ENCODE assay signal across 8 cellular contexts in genomic region chr10:93061594-93062498, GRCh38. TPM values are rescaled to one million over a fixed set of nuclear protein-coding genes. Genes with fewer than 3 reads are reported as not detected.
A peak's percentile ranks its signal among the peaks of the same experiment; 100 is the strongest.
DNase-seq lines count a peak whose midpoint lies in the region; ATAC-seq and TF ChIP-seq lines count a peak whose summit lies in the region.

No MANE protein-coding gene starts in this region.

- H3K9ac ChIP-seq in ES-I3 (ENCODE audit: low read depth, low read length): peak overlapping the region; percentile 53; the same call in 1 of the 2 replicates

- H3K36me3 ChIP-seq in ES-I3 (ENCODE audit: insufficient read depth, low read length): no peaks in the 10 kb centered on the region

- ATAC-seq in omental fat pad (ENCODE audit: low FRiP score): peak; percentile 19
- no peak for ATAC-seq in HG02642 (IDR thresholded peaks at IDR 0.05; ENCODE audit: poor library complexity, unreplicated experiment)
- no peak for ATAC-seq in GM21423 (IDR thresholded peaks at IDR 0.05; ENCODE audit: unreplicated experiment)

- no peaks in the 10 kb centered on the region; the same call in 1 of the 2 replicates for H3K9me3 ChIP-seq in ES-I3 (ENCODE audit: control insufficient read depth, insufficient read depth, low read length)

- H3K4me1 ChIP-seq in ES-I3 (ENCODE audit: insufficient read depth, low read length): no peaks in the 10 kb centered on the region

- H3K4me3 ChIP-seq in WI38 (ENCODE audit: low read depth, low read length): peak overlapping the region; percentile 33
- H3K4me3 ChIP-seq in fibroblast of pulmonary artery (replicated peaks; ENCODE audit: low read depth, low read length): peak overlapping the region; percentile 44

- peak; percentile 33 for DNase-seq in fibroblast of pulmonary artery (ENCODE audit: low read depth)
- DNase-seq in omental fat pad (ENCODE audit: low spot score): no peak
- DNase-seq in stimulated activated naive CD4-positive, alpha-beta T cell (lab: John Stamatoyannopoulos, UW): no peak
- DNase-seq in AG20443 (ENCODE audit: low spot score): no peak

- no peak for TF ChIP-seq CTCF in WI38 (IDR thresholded peaks at IDR 0.05; ENCODE audit: low read depth, low read length)
- no peak for TF ChIP-seq CTCF in fibroblast of pulmonary artery (IDR thresholded peaks at IDR 0.05; ENCODE audit: low read length, missing control alignments)
- no peak for TF ChIP-seq CTCF in omental fat pad (IDR thresholded peaks at IDR 0.05)

RNA-seq across cellular contexts. Expression of gene CYP26C1, which starts 1.2 kb away (rescaled TPM):
- under 1 TPM in 3 of 4 donors, not detected in 1; 0.13 to 0.36 (median 0.16) TPM for total RNA-seq in omental fat pad

RNA-seq across cellular contexts. Expression of gene CYP26A1, which starts 11.8 kb away (rescaled TPM):
- total RNA-seq in omental fat pad: 1 to 10 TPM in 1 of 4 donors, not detected in 3; 1.7 TPM
